In the genomic region with DNA sequence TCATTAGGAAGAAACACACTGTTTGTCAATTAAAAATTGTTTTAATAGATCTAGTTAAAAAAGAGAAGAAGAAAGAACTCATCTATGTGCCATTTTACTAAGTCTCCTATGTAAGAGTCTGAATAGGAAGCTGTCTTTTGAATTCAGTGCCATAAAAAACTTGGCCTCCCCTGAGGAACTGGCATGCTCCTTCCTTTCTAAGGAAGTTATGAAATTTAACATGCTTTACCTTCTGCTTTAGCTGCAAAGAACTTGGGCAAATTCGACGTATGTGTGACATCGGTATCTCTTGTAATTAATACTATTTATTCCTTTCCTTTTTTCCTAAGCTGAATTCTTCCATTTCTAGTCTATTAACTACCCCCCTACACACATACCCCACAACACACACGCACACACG, we compare ENCODE assay signal across 22 cellular contexts. TPM values are rescaled to one million over a fixed set of nuclear protein-coding genes. Genes with fewer than 3 reads are reported as not detected.
DNase-seq lines count a peak whose midpoint lies in the region; ATAC-seq and TF ChIP-seq lines count a peak whose summit lies in the region.
"Had no signal": no experiment of that assay in that cellular context is flagged by ENCODE, and none has a peak within 500 bp of the region (broad histone marks: within the 10 kb centered on the region; RNA-seq: fewer than 3 reads in every experiment).

No MANE protein-coding gene starts in this region.

- ATAC-seq in upper lobe of left lung (ENCODE audit: low FRiP score in 2 of 2): no peak
- ATAC-seq: activated CD8-positive, alpha-beta T cell treated with anti-CD3 and anti-CD28 coated beads, Interleukin-2, amount 10 ng/mL, durations not matched to agents 7 days and 5 days; left lobe of liver; stimulated activated effector memory CD8-positive, alpha-beta T cell treated with anti-CD3 and anti-CD28 coated beads, Interleukin-12 subunit alpha, Interleukin-12 subunit beta, amount 100 ng/mL, for 72 hours had no signal

- no peak for TF ChIP-seq EP300 in upper lobe of left lung (IDR thresholded peaks at IDR 0.05)

- H3K36me3 ChIP-seq in BLaER1 treated with 17β-estradiol and CSF1 and Interleukin-3, amounts not matched to agents 10 nM and 100 nM: peaks cover 0 to 50% (median 12%) of the 10 kb centered on the region in 11 experiments; a peak in 14 of 22 replicates
- H3K36me3 ChIP-seq in endodermal cell (ENCODE audit: control insufficient read depth, insufficient read depth, low read length): peaks cover 28% of the 10 kb centered on the region
- peaks cover 11% of the 10 kb centered on the region for H3K36me3 ChIP-seq in effector memory CD4-positive, alpha-beta T cell (ENCODE audit: control insufficient read depth, insufficient read depth, low read length)
- peaks cover 0 to 26% (median 0%) of the 10 kb centered on the region in 4 donors for H3K36me3 ChIP-seq in upper lobe of left lung

- peak overlapping the region; percentile 4 for H3K27ac Mint-ChIP-seq in endodermal cell
- H3K27ac Mint-ChIP-seq: progenitor cell of endocrine pancreas; stimulated activated effector memory CD8-positive, alpha-beta T cell treated with anti-CD3 and anti-CD28 coated beads, Interleukin-12 subunit alpha, Interleukin-12 subunit beta, amount 100 ng/mL, for 72 hours had no signal

- no peak for TF ChIP-seq CTCF in HL-60 (IDR thresholded peaks at IDR 0.05; ENCODE audit: insufficient read depth, low read length)
- no peak for TF ChIP-seq CTCF in endodermal cell (conservative IDR thresholded peaks at IDR 0.05)
- no peak for TF ChIP-seq CTCF in upper lobe of left lung (IDR thresholded peaks at IDR 0.05)

- H3K9me3 ChIP-seq in BLaER1 treated with 17β-estradiol and CSF1 and Interleukin-3, amounts not matched to agents 10 nM and 100 nM (replicated peaks in 1 of 11): no peaks in the 10 kb centered on the region
- H3K9me3 ChIP-seq in endodermal cell (ENCODE audit: control insufficient read depth, low read length): no peaks in the 10 kb centered on the region
- no peaks in the 10 kb centered on the region for H3K9me3 ChIP-seq in effector memory CD4-positive, alpha-beta T cell (ENCODE audit: control insufficient read depth, low read length)
- H3K9me3 ChIP-seq in upper lobe of left lung: no peaks in the 10 kb centered on the region
- H3K9me3 ChIP-seq: right lobe of liver had no signal

- H3K27me3 ChIP-seq in BLaER1 treated with 17β-estradiol and CSF1 and Interleukin-3, amounts not matched to agents 10 nM and 100 nM: no peaks in the 10 kb centered on the region
- H3K27me3 ChIP-seq in HL-60 (ENCODE audit: insufficient read depth, poor library complexity, severe bottlenecking) (no peaks in the 10 kb centered on the region), endodermal cell (ENCODE audit: control insufficient read depth, insufficient read depth, low read length, poor library complexity, severe bottlenecking) (no peaks in the 10 kb centered on the region), upper lobe of left lung (no peaks in the 10 kb centered on the region)
- no peaks in the 10 kb centered on the region for H3K27me3 ChIP-seq in effector memory CD4-positive, alpha-beta T cell (replicated peaks; ENCODE audit: control insufficient read depth, insufficient read depth, low read length, poor library complexity, severe bottlenecking)
- H3K27me3 ChIP-seq: dorsolateral prefrontal cortex, right lobe of liver had no signal

- peak overlapping the region; percentile 49 to 84 (median 62) for H3K4me2 ChIP-seq in BLaER1 treated with 17β-estradiol and CSF1 and Interleukin-3, amounts not matched to agents 10 nM and 100 nM

- WGBS in endodermal cell (ENCODE audit: insufficient coverage in 1 of 2, insufficient read length in 1 of 2), 2 experiments: 90 to 99% methylated on average over 2 to 5 of the region's 5 CpGs
- 66 to 76% methylated on average over 5 of the region's 5 CpGs for WGBS in upper lobe of left lung, 2 donors

- peak overlapping the region in 8 of 11 experiments; percentile 23 to 72 (median 56); a peak in 15 of 22 replicates for H3K27ac ChIP-seq in BLaER1 treated with 17β-estradiol and CSF1 and Interleukin-3, amounts not matched to agents 10 nM and 100 nM
- peak overlapping the region; percentile 49 for H3K27ac ChIP-seq in HL-60 (replicated peaks)
- H3K27ac ChIP-seq in endodermal cell (ENCODE audit: low read depth, low read length): no peak overlapping the region
- no peak overlapping the region for H3K27ac ChIP-seq in effector memory CD4-positive, alpha-beta T cell (ENCODE audit: insufficient read depth, low read length, poor library complexity, severe bottlenecking)
- no peak overlapping the region for H3K27ac ChIP-seq in upper lobe of left lung
- H3K27ac ChIP-seq: C4-2B, right lobe of liver had no signal

- DNase-seq in HL-60 (ENCODE audit: low read depth in 1 of 2, low spot score in 1 of 2): peak; percentile 62 to 64
- peak; percentile 54 for DNase-seq in NOMO-1 treated with dmso at 0.1 percent for 144 hours (lab: John Stamatoyannopoulos, UW; ENCODE audit: unreplicated experiment)
- DNase-seq in endodermal cell: no peak
- no peak for DNase-seq in NCI-H1105 (lab: John Stamatoyannopoulos, UW)
- no peak for DNase-seq in effector memory CD4-positive, alpha-beta T cell
- DNase-seq in erythroblast (lab: John Stamatoyannopoulos, UW): no peak
- DNase-seq in upper lobe of left lung: no peak
- DNase-seq: activated CD4-positive, CD25-positive, alpha-beta regulatory T cell treated with anti-CD3 and anti-CD28 coated beads, Interleukin-2, amount 50 U/mL, for 72 hours; activated CD8-positive, alpha-beta T cell treated with anti-CD3 and anti-CD28 coated beads, Interleukin-2, amount 10 ng/mL, durations not matched to agents 7 days and 5 days; activated effector memory CD4-positive, alpha-beta T cell treated with anti-CD3 and anti-CD28 coated beads, Interleukin-2, amount 50 U/mL, for 16 hours; dorsolateral prefrontal cortex; IMR-90; NCI-H146; NCI-H2107; right lobe of liver; SHP77; stimulated activated CD4-positive, alpha-beta T cell treated with anti-CD3 and anti-CD28 coated beads, Interleukin-4, amount 100 ng/mL, for 24 hours had no signal

- no peaks in the 10 kb centered on the region for H3K9me3 Mint-ChIP-seq in endodermal cell
- H3K9me3 Mint-ChIP-seq: stimulated activated effector memory CD8-positive, alpha-beta T cell treated with anti-CD3 and anti-CD28 coated beads, Interleukin-12 subunit alpha, Interleukin-12 subunit beta, amount 100 ng/mL, for 72 hours had no signal

- H3K36me3 Mint-ChIP-seq in endodermal cell (ENCODE audit: low read depth): peaks cover 33% of the 10 kb centered on the region

- peaks cover 0 to 7% (median 0%) of the 10 kb centered on the region in 11 experiments; a peak in 3 of 22 replicates for H4K20me1 ChIP-seq in BLaER1 treated with 17β-estradiol and CSF1 and Interleukin-3, amounts not matched to agents 10 nM and 100 nM

- peak overlapping the region in 2 of 10 experiments; percentile 18 to 19; a peak in 3 of 20 replicates for H3K4me3 ChIP-seq in BLaER1 treated with 17β-estradiol and CSF1 and Interleukin-3, amounts not matched to agents 10 nM and 100 nM
- H3K4me3 ChIP-seq in HL-60 (replicated peaks; ENCODE audit: insufficient read depth, low read length): no peak overlapping the region
- H3K4me3 ChIP-seq in endodermal cell (ENCODE audit: low read length): no peak overlapping the region
- no peak overlapping the region for H3K4me3 ChIP-seq in effector memory CD4-positive, alpha-beta T cell (ENCODE audit: insufficient read depth, low read depth, low read length, poor library complexity, severe bottlenecking)
- no peak overlapping the region for H3K4me3 ChIP-seq in upper lobe of left lung
- H3K4me3 ChIP-seq: dorsolateral prefrontal cortex, right lobe of liver had no signal

- no peak overlapping the region for H3K4me3 Mint-ChIP-seq in endodermal cell
- H3K4me3 Mint-ChIP-seq: activated CD8-positive, alpha-beta T cell treated with anti-CD3 and anti-CD28 coated beads, Interleukin-2, amount 10 ng/mL, durations not matched to agents 7 days and 5 days; stimulated activated effector memory CD8-positive, alpha-beta T cell treated with anti-CD3 and anti-CD28 coated beads, Interleukin-12 subunit alpha, Interleukin-12 subunit beta, amount 100 ng/mL, for 72 hours had no signal

- H3K4me1 Mint-ChIP-seq in endodermal cell: peaks cover 4% of the 10 kb centered on the region

- TF ChIP-seq POLR2A in erythroblast (IDR thresholded peaks at IDR 0.05; ENCODE audit: low read length): no peak
- TF ChIP-seq POLR2A in upper lobe of left lung (IDR thresholded peaks at IDR 0.05): no peak

- H3K27me3 Mint-ChIP-seq in endodermal cell (ENCODE audit: insufficient read depth): no peaks in the 10 kb centered on the region
- H3K27me3 Mint-ChIP-seq: progenitor cell of endocrine pancreas had no signal

- peak overlapping the region in 1 of 11 experiments; percentile 27; a peak in 1 of 22 replicates for H3K9ac ChIP-seq in BLaER1 treated with 17β-estradiol and CSF1 and Interleukin-3, amounts not matched to agents 10 nM and 100 nM
- no peak overlapping the region for H3K9ac ChIP-seq in endodermal cell (ENCODE audit: extremely low read depth, low read length, poor library complexity, severe bottlenecking)

- peaks cover 17 to 72% (median 52%) of the 10 kb centered on the region in 10 experiments for H3K4me1 ChIP-seq in BLaER1 treated with 17β-estradiol and CSF1 and Interleukin-3, amounts not matched to agents 10 nM and 100 nM
- H3K4me1 ChIP-seq in endodermal cell (ENCODE audit: control insufficient read depth, insufficient read depth, low read length) (no peaks in the 10 kb centered on the region), upper lobe of left lung (peaks cover 7 to 11% (median 9%) of the 10 kb centered on the region in 4 donors)
- H3K4me1 ChIP-seq in effector memory CD4-positive, alpha-beta T cell (ENCODE audit: control insufficient read depth, insufficient read depth, low read length, poor library complexity, severe bottlenecking): peaks cover 4% of the 10 kb centered on the region

RNA-seq across cellular contexts. Expression of gene TM7SF3, which starts 12.5 kb away (rescaled TPM):
- total RNA-seq in endodermal cell (10 to 100 TPM; 55.7 to 86.8 TPM), upper lobe of left lung (10 to 100 TPM; 33.5 to 81.1 (median 69.2) TPM)
- polyA plus RNA-seq in endodermal cell (2013, experiment 1 of 2): 70.4 TPM
- polyA plus RNA-seq in endodermal cell (2013, experiment 2 of 2): 54.2 TPM

RNA-seq across cellular contexts. Expression of gene MED21, which starts 20.7 kb away (rescaled TPM):
- total RNA-seq in endodermal cell (100 to 1,000 TPM in 1 of 2 donors, 10 to 100 TPM in 1; 40.8 to 116 TPM), upper lobe of left lung (10 to 100 TPM in 5 of 6 donors, 1 to 10 TPM in 1; 8.3 to 78.9 (median 47.0) TPM)
- 48.1 TPM for polyA plus RNA-seq in endodermal cell (2013, experiment 1 of 2)
- polyA plus RNA-seq in endodermal cell (2013, experiment 2 of 2): 49.2 TPM

Comparison
In these comparisons a context has a peak if more than half of its experiments do, and no peak if none do; other contexts are left out.
1. H3K27ac ChIP-seq: peak in BLaER1 treated with 17β-estradiol and CSF1 and Interleukin-3, amounts not matched to agents 10 nM and 100 nM (8 of 11) and HL-60 (single experiment); none in endodermal cell (single experiment), effector memory CD4-positive, alpha-beta T cell (single experiment) and upper lobe of left lung (0 of 4).
2. DNase-seq: peak in HL-60 (2 of 2) and NOMO-1 treated with dmso at 0.1 percent for 144 hours (single experiment); none in endodermal cell (single experiment), NCI-H1105 (single experiment), effector memory CD4-positive, alpha-beta T cell (0 of 3), erythroblast (0 of 2) and upper lobe of left lung (0 of 2).